ENCODE assay signal across 15 cellular contexts in the genomic region with DNA sequence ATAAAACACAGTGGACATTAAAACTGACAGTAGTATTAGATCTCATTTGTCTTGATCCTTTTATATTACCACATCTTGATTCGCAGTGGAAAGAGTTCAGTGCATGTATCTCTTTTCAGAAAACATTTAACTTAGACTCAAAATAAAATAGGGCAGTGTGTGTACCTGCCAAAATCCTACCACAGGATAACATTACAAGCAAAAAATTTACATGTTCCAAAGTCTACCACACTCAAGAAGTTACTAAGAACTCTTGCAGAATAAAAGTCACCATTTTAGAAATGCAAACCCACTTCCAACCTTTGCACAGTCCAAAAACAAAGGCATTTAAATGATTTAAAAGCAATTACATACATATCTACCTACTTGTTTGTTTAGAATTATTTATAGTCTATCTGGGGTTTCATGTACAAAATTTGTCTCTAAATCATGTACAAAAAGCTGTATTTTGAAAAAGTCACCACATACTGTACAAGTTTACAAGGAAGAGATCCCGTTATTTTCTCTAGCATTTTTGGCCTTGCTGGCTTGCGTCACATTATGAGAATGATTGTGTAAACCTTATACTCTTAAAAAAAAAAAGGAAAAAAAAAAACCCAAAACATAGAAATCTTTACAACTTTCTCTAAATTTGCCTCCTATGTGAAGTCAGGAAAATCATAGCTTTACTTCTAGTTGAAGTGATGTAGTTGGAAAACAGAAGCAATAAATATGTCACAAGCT.
DNase-seq lines count a peak whose midpoint lies in the region; ATAC-seq, FAIRE-seq and TF ChIP-seq lines count a peak whose summit lies in the region.
"Had no signal": no experiment of that assay in that cellular context is flagged by ENCODE, and none has a peak within 500 bp of the region (broad histone marks: within the 10 kb centered on the region; RNA-seq: fewer than 3 reads in every experiment).

No MANE protein-coding gene starts in this region.

- H3K4me3 ChIP-seq in liver (ENCODE audit: low read depth in 1 of 3, low read length in 3 of 3) (no peak overlapping the region), HepG2 (replicated peaks in 1 of 3; ENCODE audit: insufficient read depth in 1 of 3, low read depth in 2 of 3, low read length in 3 of 3) (no peak overlapping the region), NB4 (ENCODE audit: low read depth, low read length) (no peak overlapping the region), SK-N-SH (ENCODE audit: low read depth in 2 of 2, low read length in 1 of 2) (no peak overlapping the region)
- H3K4me3 ChIP-seq: BLaER1, SK-N-MC had no signal

- no peaks in the 10 kb centered on the region for H3K9me2 ChIP-seq in SK-N-SH

- ATAC-seq in HepG2 = no peak
- no peak for ATAC-seq in stimulated activated effector memory CD8-positive, alpha-beta T cell treated with anti-CD3 and anti-CD28 coated beads, Interleukin-12 subunit alpha, Interleukin-12 subunit beta, amount 100 ng/mL, for 72 hours
- ATAC-seq in HG02759 (IDR thresholded peaks at IDR 0.05; ENCODE audit: unreplicated experiment) = no peak
- ATAC-seq: Panc1, Right ventricle myocardium inferior had no signal

- CTCF ChIA-PET in HepG2 (lab: Yijun Ruan, JAX; ENCODE audit: low intra/inter-chr PET ratio, low total read pairs) = no interaction called here
- CTCF ChIA-PET in SK-N-SH (lab: Yijun Ruan, JAX) = no interaction called here

- H3K36me3 ChIP-seq in liver (ENCODE audit: control insufficient read depth in 4 of 4, insufficient read depth in 3 of 4, low read depth in 1 of 4, low read length in 3 of 4) (peaks cover 0 to 10% (median 4%) of the 10 kb centered on the region in 4 donors), HepG2 (replicated peaks in 1 of 2; ENCODE audit: control insufficient read depth in 1 of 2, insufficient read depth in 2 of 2, low read length in 2 of 2) (peaks cover 2 to 22% of the 10 kb centered on the region in 2 experiments; a peak in 2 of 5 replicates), SK-N-SH (replicated peaks in 1 of 2; ENCODE audit: control insufficient read depth in 1 of 2, insufficient read depth in 2 of 2, low read length in 1 of 2) (peaks cover 25 to 31% of the 10 kb centered on the region in 2 experiments)

- H2AFZ ChIP-seq in HepG2 (ENCODE audit: low read length) (no peak overlapping the region), SK-N-SH (ENCODE audit: low read depth) (no peak overlapping the region)

- no peak overlapping the region for H3K27ac Mint-ChIP-seq in stimulated activated effector memory CD8-positive, alpha-beta T cell treated with anti-CD3 and anti-CD28 coated beads, Interleukin-12 subunit alpha, Interleukin-12 subunit beta, amount 100 ng/mL, for 72 hours

- POLR2A ChIA-PET in HepG2 (lab: Yijun Ruan, JAX) (no interaction called here), SK-N-SH (lab: Yijun Ruan, JAX) (no interaction called here)

- peaks cover 33% of the 10 kb centered on the region for H3K36me3 Mint-ChIP-seq in stimulated activated effector memory CD8-positive, alpha-beta T cell treated with anti-CD3 and anti-CD28 coated beads, Interleukin-12 subunit alpha, Interleukin-12 subunit beta, amount 100 ng/mL, for 72 hours

- H3K27ac ChIP-seq in liver (ENCODE audit: low read depth in 1 of 2, low read length in 2 of 2) = peak overlapping the region; percentile 11 to 37
- H3K27ac ChIP-seq in HepG2 (ENCODE audit: extremely low read length, insufficient read depth, low read length) = no peak overlapping the region
- H3K27ac ChIP-seq in SK-N-SH (ENCODE audit: low read depth in 2 of 2, low read length in 1 of 2) = no peak overlapping the region
- H3K27ac ChIP-seq: BLaER1, SK-N-MC had no signal

- H4K20me1 ChIP-seq in HepG2 (ENCODE audit: insufficient read depth, low read length) (no peaks in the 10 kb centered on the region), SK-N-SH (ENCODE audit: insufficient read depth) (no peaks in the 10 kb centered on the region)
- H4K20me1 ChIP-seq: BLaER1 had no signal

- TF ChIP-seq CTCF in liver (IDR thresholded peaks at IDR 0.05; ENCODE audit: low read depth, low read length, missing input control) (no peak), HepG2 (CRISPR knock-in tag; IDR thresholded peaks at IDR 0.05) (no peak), NB4 (IDR thresholded peaks at IDR 0.05; ENCODE audit: low read depth, low read length) (no peak), SK-N-SH (IDR thresholded peaks at IDR 0.05) (no peak)

- H3K9me3 ChIP-seq in liver (ENCODE audit: control insufficient read depth in 4 of 4, low read length in 3 of 4) = no peaks in the 10 kb centered on the region
- no peaks in the 10 kb centered on the region for H3K9me3 ChIP-seq in HepG2 (ENCODE audit: low read length)
- H3K9me3 ChIP-seq in SK-N-SH = no peaks in the 10 kb centered on the region

- no peak overlapping the region for H3K4me2 ChIP-seq in HepG2 (ENCODE audit: low read depth, low read length)
- no peak overlapping the region for H3K4me2 ChIP-seq in SK-N-SH
- H3K4me2 ChIP-seq: BLaER1 had no signal

- TF ChIP-seq POLR2A in HepG2 (IDR thresholded peaks at IDR 0.05; ENCODE audit: insufficient read depth in 1 of 2, low read depth in 2 of 2, low read length in 2 of 2) = no peak
- no peak for TF ChIP-seq POLR2A in NB4 (IDR thresholded peaks at IDR 0.05; ENCODE audit: extremely low read depth, insufficient read length)

- no peak for DNase-seq in HepG2 (ENCODE audit: low spot score)
- DNase-seq in NB4 (ENCODE audit: low read depth) = peak; percentile 31
- no peak for DNase-seq in frontal cortex (ENCODE audit: low spot score in 2 of 2)
- DNase-seq in stromal cell of bone marrow (ENCODE audit: low read depth) = peak; percentile 1
- no peak for DNase-seq in stimulated activated effector memory CD8-positive, alpha-beta T cell treated with anti-CD3 and anti-CD28 coated beads, Interleukin-12 subunit alpha, Interleukin-12 subunit beta, amount 100 ng/mL, for 72 hours (ENCODE audit: low spot score in 2 of 2)
- no peak for DNase-seq in SK-N-SH
- DNase-seq: NCI-H1092 treated with DMSO at 0.1 percent for 48 hours, NCI-H1694, NCI-H524 had no signal

- TF ChIP-seq EP300 in HepG2 (IDR thresholded peaks at IDR 0.05; ENCODE audit: low read depth in 2 of 2, low read length in 2 of 2) (no peak), HepG2 (CRISPR knock-in tag; IDR thresholded peaks at IDR 0.05; ENCODE audit: borderline replicate concordance) (no peak), SK-N-SH (IDR thresholded peaks at IDR 0.05; ENCODE audit: borderline replicate concordance in 1 of 2, low read depth in 1 of 2, low read length in 1 of 2) (no peak)

- intact Hi-C loops in HepG2 (cut with micrococcal nuclease; ENCODE audit: unreplicated experiment) = no loop called here

- no peak overlapping the region for H3K4me3 Mint-ChIP-seq in stimulated activated effector memory CD8-positive, alpha-beta T cell treated with anti-CD3 and anti-CD28 coated beads, Interleukin-12 subunit alpha, Interleukin-12 subunit beta, amount 100 ng/mL, for 72 hours

- H3K4me1 ChIP-seq in liver (ENCODE audit: control insufficient read depth in 4 of 4, insufficient read depth in 4 of 4, low read length in 3 of 4) (peaks cover 0 to 13% (median 6%) of the 10 kb centered on the region in 4 donors), HepG2 (ENCODE audit: insufficient read depth, low read length) (no peaks in the 10 kb centered on the region), SK-N-SH (ENCODE audit: control insufficient read depth in 1 of 2, insufficient read depth in 2 of 2, low read depth in 1 of 2, low read length in 1 of 2) (no peaks in the 10 kb centered on the region; a peak in 1 of 4 replicates)

- no peak for TF ChIP-seq RAD21 in liver (IDR thresholded peaks at IDR 0.05)
- no peak for TF ChIP-seq RAD21 in HepG2 (CRISPR knock-in tag; IDR thresholded peaks at IDR 0.05)
- no peak for TF ChIP-seq RAD21 in SK-N-SH (IDR thresholded peaks at IDR 0.05; ENCODE audit: low read length)

- BruUV-seq in HepG2 (replicated peaks; lab: Mats Ljungman, UMichigan) = no TSS peak

- H3K9me3 Mint-ChIP-seq in stimulated activated effector memory CD8-positive, alpha-beta T cell treated with anti-CD3 and anti-CD28 coated beads, Interleukin-12 subunit alpha, Interleukin-12 subunit beta, amount 100 ng/mL, for 72 hours = no peaks in the 10 kb centered on the region

- H3F3A ChIP-seq in SK-N-SH (replicated peaks; ENCODE audit: insufficient read depth) = peaks cover 9% of the 10 kb centered on the region

- H3K79me2 ChIP-seq in HepG2 (ENCODE audit: insufficient read depth, low read length) = no peaks in the 10 kb centered on the region
- H3K79me2 ChIP-seq in SK-N-SH (ENCODE audit: insufficient read depth) = no peaks in the 10 kb centered on the region

- H3K4me1 Mint-ChIP-seq in stimulated activated effector memory CD8-positive, alpha-beta T cell treated with anti-CD3 and anti-CD28 coated beads, Interleukin-12 subunit alpha, Interleukin-12 subunit beta, amount 100 ng/mL, for 72 hours = peaks cover 9% of the 10 kb centered on the region

- H3K27me3 ChIP-seq in liver (ENCODE audit: control insufficient read depth in 4 of 4, insufficient read depth in 4 of 4, low read length in 3 of 4) (no peaks in the 10 kb centered on the region), HepG2 (ENCODE audit: control insufficient read depth in 1 of 2, insufficient read depth in 2 of 2, low read length in 2 of 2) (no peaks in the 10 kb centered on the region), SK-N-SH (ENCODE audit: insufficient read depth) (no peaks in the 10 kb centered on the region)
- H3K27me3 ChIP-seq: BLaER1 had no signal

- in situ Hi-C loops in HepG2 (cut with HindIII; ENCODE audit: extremely low pct_ligation_motif_present, low pct_unique_long_range_greater_than_20kb) = no loop called here

- 36% methylated on average over 3 of the region's 3 CpGs for WGBS in liver
- WGBS in HepG2 (ENCODE audit: low lambda C conversion rate) = 88% methylated on average over 3 of the region's 3 CpGs
- WGBS in SK-N-SH (ENCODE audit: low lambda C conversion rate) = 92% methylated on average over 3 of the region's 3 CpGs

- no peak for FAIRE-seq in HepG2 (lab: Jason Lieb, UNC)
- FAIRE-seq in frontal cortex (lab: Jason Lieb, UNC) = peak; percentile 15

- H3K9ac ChIP-seq in liver (ENCODE audit: low read depth in 1 of 2, low read length in 2 of 2) (peak overlapping the region in 1 of 2 donors; percentile 60), HepG2 (ENCODE audit: insufficient read depth, low read depth, low read length) (no peak overlapping the region), SK-N-SH (no peak overlapping the region)
- H3K9ac ChIP-seq: BLaER1 had no signal

TF ChIP-seq in liver, 16 proteins besides CTCF, POLR2A, EP300 and RAD21 (continues in another document):
- no peak for TF ChIP-seq JUND (IDR thresholded peaks at IDR 0.05)

TF ChIP-seq in HepG2, 621 proteins besides CTCF, POLR2A, EP300 and RAD21 (continues in another document):
- no peak for TF ChIP-seq ZNF256 (CRISPR knock-in tag; conservative IDR thresholded peaks at IDR 0.05)

Comparison
In these comparisons a context has a peak if more than half of its experiments do, and no peak if none do; other contexts are left out.
1. H3K27ac ChIP-seq: peak in liver (2 of 2); none in HepG2 (single experiment) and SK-N-SH (0 of 2).
2. DNase-seq: peak in NB4 (single experiment) and stromal cell of bone marrow (single experiment); none in HepG2 (single experiment), frontal cortex (0 of 2), stimulated activated effector memory CD8-positive, alpha-beta T cell treated with anti-CD3 and anti-CD28 coated beads, Interleukin-12 subunit alpha, Interleukin-12 subunit beta, amount 100 ng/mL, for 72 hours (0 of 2) and SK-N-SH (single experiment).